ENCODE assay signal across 21 cellular contexts in genomic region chr14:46691819-46692218, GRCh38. TPM values are rescaled to one million over a fixed set of nuclear protein-coding genes. Genes with fewer than 3 reads are reported as not detected.
DNase-seq lines count a peak whose midpoint lies in the region; ATAC-seq, FAIRE-seq and TF ChIP-seq lines count a peak whose summit lies in the region.
"Had no signal": no experiment of that assay in that cellular context is flagged by ENCODE, and none has a peak within 500 bp of the region (broad histone marks: within the 10 kb centered on the region; RNA-seq: fewer than 3 reads in every experiment).

No MANE protein-coding gene starts in this region.

- H3K9ac ChIP-seq in mesendoderm (ENCODE audit: low read length), result no peak overlapping the region

- no CpG with 5 or more reads among the region's 3 CpGs for WGBS in mesendoderm (ENCODE audit: extremely low coverage, insufficient coverage, low lambda C conversion rate)

- H3K27ac ChIP-seq in epithelial cell of prostate, result no peak overlapping the region
- no peak overlapping the region for H3K27ac ChIP-seq in mesendoderm (ENCODE audit: low read depth, low read length)

- H4K8ac ChIP-seq in mesendoderm (ENCODE audit: low read depth, low read length), result no peak overlapping the region

- peaks cover 2% of the 10 kb centered on the region for H3K4me1 ChIP-seq in mesendoderm (ENCODE audit: control insufficient read depth, low read depth, low read length)

- peak; percentile 57 for DNase-seq in bronchial epithelial cell (ENCODE audit: low read depth)
- peak; percentile 26 for DNase-seq in epithelial cell of prostate (ENCODE audit: low read depth, low spot score)
- no peak for DNase-seq in type B pancreatic cell (ENCODE audit: extremely low spot score, unreplicated experiment)
- no peak for DNase-seq in mesendoderm
- DNase-seq: C1 segment of cervical spinal cord; Calu3; CD4-positive, alpha-beta memory T cell; COR-L47; DMS53; DMS79 treated with DMSO at 0.1 percent for 48 hours; GF-D8; GOT3; H7; HCEC 1CT had no signal

- no peak overlapping the region for H3K4ac ChIP-seq in mesendoderm (ENCODE audit: low read depth, low read length)

- ATAC-seq in GM19035 (IDR thresholded peaks at IDR 0.05; ENCODE audit: unreplicated experiment) (no peak), GM18868 (IDR thresholded peaks at IDR 0.05; ENCODE audit: unreplicated experiment) (no peak)

- no peaks in the 10 kb centered on the region for H3K4me1 Mint-ChIP-seq in type B pancreatic cell (ENCODE audit: unreplicated experiment)
- H3K4me1 Mint-ChIP-seq: CD4-positive, alpha-beta memory T cell had no signal

- peak overlapping the region; percentile 28 for H3K27ac Mint-ChIP-seq in type B pancreatic cell
- H3K27ac Mint-ChIP-seq: CD4-positive, alpha-beta memory T cell had no signal

- H3K56ac ChIP-seq in mesendoderm (ENCODE audit: low read length), result no peak overlapping the region

- H3K9me3 Mint-ChIP-seq in type B pancreatic cell, result no peaks in the 10 kb centered on the region

- no peak overlapping the region for H3K4me2 ChIP-seq in mesendoderm (ENCODE audit: low read length)

- no peak overlapping the region for H2AK5ac ChIP-seq in mesendoderm (ENCODE audit: low read length)

- H3K79me2 ChIP-seq in mesendoderm (ENCODE audit: control insufficient read depth, insufficient read depth, low read length), result no peaks in the 10 kb centered on the region

- H3K4me3 ChIP-seq in bronchial epithelial cell (ENCODE audit: low read depth, low read length), result no peak overlapping the region
- H3K4me3 ChIP-seq in mesendoderm (ENCODE audit: low read length), result no peak overlapping the region

- TF ChIP-seq CTCF in bronchial epithelial cell (IDR thresholded peaks at IDR 0.05; ENCODE audit: insufficient read depth, low read length, severe bottlenecking) (no peak), type B pancreatic cell (conservative IDR thresholded peaks at IDR 0.05) (no peak)

- H3K4me3 Mint-ChIP-seq in type B pancreatic cell, result no peak overlapping the region

- H3K18ac ChIP-seq in mesendoderm (ENCODE audit: low read length), result no peak overlapping the region

- no peaks in the 10 kb centered on the region for H3K36me3 Mint-ChIP-seq in type B pancreatic cell
- H3K36me3 Mint-ChIP-seq: CD4-positive, alpha-beta memory T cell had no signal

- no peak for FAIRE-seq in bronchial epithelial cell (lab: Jason Lieb, UNC)
- FAIRE-seq: GM12891 had no signal

- no peak overlapping the region for H2BK5ac ChIP-seq in mesendoderm (ENCODE audit: low read length)

- H2BK120ac ChIP-seq in mesendoderm (ENCODE audit: low read depth, low read length), result no peak overlapping the region

- H3K36me3 ChIP-seq in bronchial epithelial cell (ENCODE audit: control insufficient read depth, insufficient read depth, low read length) (no peaks in the 10 kb centered on the region), mesendoderm (ENCODE audit: control insufficient read depth, insufficient read depth, low read length) (no peaks in the 10 kb centered on the region)

- H3K79me1 ChIP-seq in mesendoderm (ENCODE audit: low read length), result no peaks in the 10 kb centered on the region

- H2BK15ac ChIP-seq in mesendoderm (replicated peaks; ENCODE audit: low read depth), result no peak overlapping the region

- no peak overlapping the region for H3K23ac ChIP-seq in mesendoderm (ENCODE audit: low read length)

- H4K5ac ChIP-seq in mesendoderm (ENCODE audit: low read length), result no peak overlapping the region

- H3K27me3 ChIP-seq in bronchial epithelial cell (ENCODE audit: control insufficient read depth, insufficient read depth, low read length) (no peaks in the 10 kb centered on the region), mesendoderm (ENCODE audit: insufficient read depth, low read length, poor library complexity) (no peaks in the 10 kb centered on the region)

- H3K27me3 Mint-ChIP-seq in type B pancreatic cell, result no peaks in the 10 kb centered on the region
- H3K27me3 Mint-ChIP-seq: CD4-positive, alpha-beta memory T cell had no signal

RNA-seq across cellular contexts. Expression of gene RPL10L, which starts 40.2 kb away (rescaled TPM):
- total RNA-seq in bronchial epithelial cell (not detected in 2 replicates), type B pancreatic cell (ENCODE audit: low replicate concordance) (not detected in 2 replicates)
- polyA plus RNA-seq in mesendoderm (2013, experiment 1 of 2), result not detected
- polyA plus RNA-seq in mesendoderm (2013, experiment 2 of 2), result not detected
- total RNA-seq: A172; A673; Calu3; CD4-positive, alpha-beta memory T cell; G401; H7 had no signal
- polyA plus RNA-seq: BJ; CD4-positive, alpha-beta memory T cell had no signal

Comparison
In these comparisons a context has a peak if more than half of its experiments do, and no peak if none do; other contexts are left out.
1. DNase-seq: peak in bronchial epithelial cell (single experiment) and epithelial cell of prostate (single experiment); none in type B pancreatic cell (single experiment) and mesendoderm (single experiment).